In the genomic region with DNA sequence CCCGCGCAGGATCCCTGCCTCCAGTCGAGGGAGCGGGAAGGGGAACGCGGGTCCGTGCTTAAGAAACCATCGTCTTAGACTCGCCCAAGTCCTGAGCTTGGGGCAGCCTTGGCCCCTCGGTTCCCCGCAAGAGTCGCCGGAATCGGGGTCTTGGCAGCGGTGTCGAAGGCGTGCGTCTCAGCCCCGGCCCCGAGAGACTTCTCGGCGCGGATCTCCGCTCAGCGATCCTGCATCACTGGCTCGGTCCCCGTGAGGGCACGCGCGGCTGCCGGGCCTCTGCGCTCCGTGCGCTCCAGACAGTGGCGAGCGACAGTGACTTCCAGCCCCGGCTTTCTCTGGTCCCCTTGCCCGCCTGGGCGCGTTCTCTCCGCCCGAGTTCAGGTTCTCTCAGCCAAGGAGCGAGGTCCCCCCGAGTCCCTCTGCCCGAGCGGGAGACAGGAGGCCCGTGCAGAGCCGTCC, we compare ENCODE assay signal across 8 cellular contexts. TPM values are rescaled to one million over a fixed set of nuclear protein-coding genes. Genes with fewer than 3 reads are reported as not detected.
DNase-seq lines count a peak whose midpoint lies in the region; ATAC-seq and TF ChIP-seq lines count a peak whose summit lies in the region.

No MANE protein-coding gene starts in this region.

- H3K27me3 ChIP-seq in duodenal mucosa (ENCODE audit: control insufficient read depth in 1 of 2, insufficient read depth in 2 of 2, low read length in 2 of 2), result peaks cover 23 to 33% of the 10 kb centered on the region in 2 donors
- H3K27me3 ChIP-seq in aorta (ENCODE audit: control insufficient read depth in 1 of 2, insufficient read depth in 2 of 2, low read length in 1 of 2), result peaks cover 0 to 3% of the 10 kb centered on the region in 2 donors

- H3K9me3 ChIP-seq in duodenal mucosa (ENCODE audit: control insufficient read depth in 1 of 2, low read length in 2 of 2), result no peaks in the 10 kb centered on the region
- no peaks in the 10 kb centered on the region for H3K9me3 ChIP-seq in mucosa of descending colon
- no peaks in the 10 kb centered on the region for H3K9me3 ChIP-seq in aorta (ENCODE audit: control insufficient read depth, low read length)

- H3K27ac ChIP-seq in duodenal mucosa (ENCODE audit: low read depth, low read length) (no peak overlapping the region), aorta (ENCODE audit: low read depth in 1 of 2, low read length in 2 of 2) (no peak overlapping the region)

- H3K4me1 ChIP-seq in duodenal mucosa (ENCODE audit: control insufficient read depth in 1 of 2, insufficient read depth in 2 of 2, low read length in 2 of 2) (no peaks in the 10 kb centered on the region), mucosa of descending colon (ENCODE audit: low read depth) (peaks cover 3% of the 10 kb centered on the region), aorta (ENCODE audit: control insufficient read depth in 1 of 2, insufficient read depth in 2 of 2, low read length in 2 of 2) (no peaks in the 10 kb centered on the region)

- intact Hi-C loops in mucosa of descending colon (cut with DNase I, micrococcal nuclease), result no loop called here
- intact Hi-C loops in aorta (cut with DNase I), result loop anchor here in 1 of 2 donors (10.0 kb wide), 1 partner anchor 1323 kb away; no protein-coding TSS in a partner anchor

- peak; percentile 41 for DNase-seq in stimulated activated CD4-positive, alpha-beta T cell treated with anti-CD3 and anti-CD28 coated beads, Interleukin-15, amount 100 ng/mL, for 24 hours
- DNase-seq in stimulated activated CD4-positive, alpha-beta T cell treated with anti-CD3 and anti-CD28 coated beads, Interleukin-2, amount 100 ng/mL, for 48 hours, result no peak
- no peak for DNase-seq in mucosa of descending colon
- DNase-seq in aorta, result no peak
- no peak for DNase-seq in nucleus accumbens (lab: John Stamatoyannopoulos, UW)
- no peak for DNase-seq in NCI-H128 (lab: John Stamatoyannopoulos, UW; ENCODE audit: unreplicated experiment)
- DNase-seq in NCI-H146 treated with DMSO at 0.1 percent for 48 hours (lab: John Stamatoyannopoulos, UW; ENCODE audit: unreplicated experiment), result no peak

- WGBS in aorta, 2 donors, result 1% methylated on average over 48 of the region's 48 CpGs

- peak; percentile 32 for ATAC-seq in mucosa of descending colon
- ATAC-seq in aorta (ENCODE audit: low FRiP score), result peak; percentile 23

- no peak overlapping the region for H3K9ac ChIP-seq in duodenal mucosa (ENCODE audit: low read depth in 1 of 2, low read length in 2 of 2)

- H3K36me3 ChIP-seq in duodenal mucosa (ENCODE audit: control insufficient read depth in 1 of 2, insufficient read depth in 2 of 2, low read length in 2 of 2), result no peaks in the 10 kb centered on the region
- no peaks in the 10 kb centered on the region for H3K36me3 ChIP-seq in mucosa of descending colon (ENCODE audit: low read depth)
- H3K36me3 ChIP-seq in aorta (ENCODE audit: control insufficient read depth in 1 of 2, insufficient read depth in 2 of 2, low read length in 1 of 2), result no peaks in the 10 kb centered on the region

- TF ChIP-seq CTCF in mucosa of descending colon (IDR thresholded peaks at IDR 0.05), result no peak

- H3K4me3 ChIP-seq in duodenal mucosa (ENCODE audit: low read depth in 1 of 2, low read length in 2 of 2), result peak overlapping the region; percentile 22 to 54
- H3K4me3 ChIP-seq in mucosa of descending colon, result no peak overlapping the region
- no peak overlapping the region for H3K4me3 ChIP-seq in aorta (ENCODE audit: low read length in 2 of 2)

RNA-seq across cellular contexts. Expression of gene HS3ST3A1, which starts 0.4 kb away (rescaled TPM):
- total RNA-seq in mucosa of descending colon (1 to 10 TPM in 1 of 3 donors, under 1 TPM in 1, not detected in 1; 0.65 to 1.2 TPM), aorta (under 1 TPM; 0.33 to 0.36 TPM)
- polyA plus RNA-seq in aorta, result under 1 TPM in 1 of 2 donors, not detected in 1; 0.33 TPM

Comparison
In these comparisons a context has a peak if more than half of its experiments do, and no peak if none do; other contexts are left out.
1. H3K4me3 ChIP-seq: peak in duodenal mucosa (2 of 2); none in mucosa of descending colon (single experiment) and aorta (0 of 2).